In genomic region chr1:21665711-21666571, GRCh38 we compare ENCODE assay signal across 12 cellular contexts. TPM values are rescaled to one million over a fixed set of nuclear protein-coding genes. Genes with fewer than 3 reads are reported as not detected.
DNase-seq lines count a peak whose midpoint lies in the region; ATAC-seq, FAIRE-seq and TF ChIP-seq lines count a peak whose summit lies in the region.
"Had no signal": no experiment of that assay in that cellular context is flagged by ENCODE, and none has a peak within 500 bp of the region (broad histone marks: within the 10 kb centered on the region; RNA-seq: fewer than 3 reads in every experiment).

No MANE protein-coding gene starts in this region.

- peaks cover 23 to 27% of the 10 kb centered on the region in 2 donors for H3K27me3 Mint-ChIP-seq in CD4-positive, alpha-beta memory T cell
- H3K27me3 Mint-ChIP-seq in CD8-positive, alpha-beta memory T cell = peaks cover 48 to 60% of the 10 kb centered on the region in 2 donors

- in situ Hi-C loops in K562 (cut with MboI) = loop anchor here (25.0 kb wide), 1 partner anchor 154 kb away; the partner anchor contains the start of gene ALPL

- H3K36me3 ChIP-seq in HEK293 (ENCODE audit: control insufficient read depth in 2 of 2, insufficient read depth in 1 of 2, low read length in 2 of 2) (no peaks in the 10 kb centered on the region), K562 (ENCODE audit: control insufficient read depth, insufficient read depth, low read length) (peaks cover 8% of the 10 kb centered on the region; the same call in 1 of the 3 replicates)
- H3K36me3 ChIP-seq in CD4-positive, alpha-beta memory T cell (ENCODE audit: insufficient read depth, low read length) = no peaks in the 10 kb centered on the region
- no peaks in the 10 kb centered on the region for H3K36me3 ChIP-seq in CD8-positive, alpha-beta memory T cell (ENCODE audit: insufficient read depth, low read length)
- H3K36me3 ChIP-seq: uterus had no signal

- H3K27ac ChIP-seq in HEK293 (ENCODE audit: extremely low read depth, low read depth, low read length) = no peak overlapping the region
- no peak overlapping the region for H3K27ac ChIP-seq in K562 (ENCODE audit: extremely low read depth, low read depth, low read length)
- H3K27ac ChIP-seq in CD4-positive, alpha-beta memory T cell (ENCODE audit: low read depth, low read length) = no peak overlapping the region
- H3K27ac ChIP-seq in CD8-positive, alpha-beta memory T cell (ENCODE audit: low read depth, low read length) = no peak overlapping the region
- H3K27ac ChIP-seq: epithelial cell of prostate, uterus had no signal

- TF ChIP-seq RAD21 in K562 (CRISPR knock-in tag; conservative IDR thresholded peaks at IDR 0.05 in 1 of 2, IDR thresholded peaks at IDR 0.05 in 1 of 2) = no peak

- no peak overlapping the region for H3K4me2 ChIP-seq in K562 (ENCODE audit: insufficient read depth, low read length)

- peaks cover 9% of the 10 kb centered on the region; the same call in 1 of the 2 replicates for H4K20me1 ChIP-seq in K562 (replicated peaks; ENCODE audit: control insufficient read depth, insufficient read depth, low read length)

- DNase-seq in AG20443 (ENCODE audit: low spot score) (peak; percentile 47), K562 (ENCODE audit: extremely low read depth in 1 of 4, low spot score in 3 of 4) (no peak), left ventricle myocardium superior (peak; percentile 83), DMS114 treated with DMSO at 0.1 percent for 48 hours (lab: John Stamatoyannopoulos, UW; ENCODE audit: unreplicated experiment) (no peak)
- no peak for DNase-seq in CD4-positive, alpha-beta memory T cell
- no peak for DNase-seq in CD8-positive, alpha-beta memory T cell
- DNase-seq: amygdala, NCI-H1048 had no signal

- TF ChIP-seq CTCF in HEK293 (tag by site-specific recombination; IDR thresholded peaks at IDR 0.05) (no peak), K562 (IDR thresholded peaks at IDR 0.05 in 2 of 3, conservative IDR thresholded peaks at IDR 0.05 in 1 of 3; ENCODE audit: insufficient read depth in 2 of 3, low read depth in 1 of 3, low read length in 3 of 3) (no peak)

- no peaks in the 10 kb centered on the region for H3K27me3 ChIP-seq in K562 (ENCODE audit: control insufficient read depth in 2 of 2, insufficient read depth in 2 of 2, low read length in 2 of 2)
- peaks cover 9% of the 10 kb centered on the region for H3K27me3 ChIP-seq in CD4-positive, alpha-beta memory T cell (ENCODE audit: insufficient read depth, low read length)
- peaks cover 37% of the 10 kb centered on the region for H3K27me3 ChIP-seq in CD8-positive, alpha-beta memory T cell (ENCODE audit: insufficient read depth, low read length, poor library complexity, severe bottlenecking)

- H3K4me1 Mint-ChIP-seq in CD4-positive, alpha-beta memory T cell = peaks cover 0 to 13% (median 3%) of the 10 kb centered on the region in 4 donors
- H3K4me1 Mint-ChIP-seq in CD8-positive, alpha-beta memory T cell = peaks cover 3 to 18% (median 6%) of the 10 kb centered on the region in 3 donors

- peaks cover 12% of the 10 kb centered on the region for H3K79me2 ChIP-seq in K562 (ENCODE audit: control insufficient read depth, insufficient read depth, low read length)

- TF ChIP-seq POLR2A in K562 (conservative IDR thresholded peaks at IDR 0.05) (no peak), GM18505 (IDR thresholded peaks at IDR 0.05; ENCODE audit: borderline replicate concordance, extremely low read depth, insufficient read depth, insufficient read length) (no peak)

- 70% methylated on average over 8 of the region's 8 CpGs for WGBS in K562 (ENCODE audit: insufficient coverage, low coverage, missing lambda C conversion rate)

- H3K4me3 Mint-ChIP-seq in CD4-positive, alpha-beta memory T cell = no peak overlapping the region
- H3K4me3 Mint-ChIP-seq in CD8-positive, alpha-beta memory T cell = peak overlapping the region in 1 of 7 donors; percentile 24

- no peaks in the 10 kb centered on the region for H3K9me3 ChIP-seq in HEK293 (ENCODE audit: control insufficient read depth, insufficient read depth, low read depth, low read length)
- no peaks in the 10 kb centered on the region for H3K9me3 ChIP-seq in K562 (replicated peaks; ENCODE audit: control insufficient read depth, insufficient read depth, low read depth, low read length)
- H3K9me3 ChIP-seq in CD4-positive, alpha-beta memory T cell (ENCODE audit: control insufficient read depth in 1 of 2, low read length in 2 of 2) = no peaks in the 10 kb centered on the region
- no peaks in the 10 kb centered on the region for H3K9me3 ChIP-seq in CD8-positive, alpha-beta memory T cell (ENCODE audit: low read length)
- H3K9me3 ChIP-seq: uterus had no signal

- H3K9me1 ChIP-seq in K562 (ENCODE audit: control insufficient read depth, insufficient read depth, low read length) = no peaks in the 10 kb centered on the region

- TF ChIP-seq EP300 in K562 (IDR thresholded peaks at IDR 0.05; ENCODE audit: low read length) = no peak

- H3K4me1 ChIP-seq in HEK293 (ENCODE audit: control insufficient read depth, insufficient read depth, low read length) (no peaks in the 10 kb centered on the region), K562 (replicated peaks in 1 of 2; ENCODE audit: control insufficient read depth in 2 of 2, insufficient read depth in 2 of 2, low read length in 2 of 2) (peaks cover 21 to 46% of the 10 kb centered on the region in 2 experiments)
- H3K4me1 ChIP-seq in CD4-positive, alpha-beta memory T cell (ENCODE audit: insufficient read depth, low read length) = peaks cover 15% of the 10 kb centered on the region
- H3K4me1 ChIP-seq in CD8-positive, alpha-beta memory T cell (ENCODE audit: insufficient read depth, low read length) = peaks cover 20% of the 10 kb centered on the region

- POLR2A ChIA-PET in HEK293 (lab: Yijun Ruan, JAX) (no interaction called here), K562 (lab: Yijun Ruan, JAX) (interaction anchor here (0.6 to 1.0 kb wide), 4 partner anchors 10 to 279 kb away, joined by 3 read pairs; no protein-coding TSS in a partner anchor)
- POLR2A ChIA-PET in CD4-positive, alpha-beta memory T cell (lab: Charles Lee; ENCODE audit: partially characterized antibody) = no interaction called here
- POLR2A ChIA-PET in CD8-positive, alpha-beta memory T cell (lab: Charles Lee) = no interaction called here

- no peak overlapping the region for H3K27ac Mint-ChIP-seq in CD4-positive, alpha-beta memory T cell
- H3K27ac Mint-ChIP-seq in CD8-positive, alpha-beta memory T cell = no peak overlapping the region

- no TSS peak for BruUV-seq in K562 (replicated peaks; lab: Mats Ljungman, UMichigan)

- H3K4me3 ChIP-seq in HEK293 (ENCODE audit: low read depth, low read length) (no peak overlapping the region), K562 (no peak overlapping the region)
- H3K4me3 ChIP-seq in CD4-positive, alpha-beta memory T cell (ENCODE audit: low read length in 2 of 2) = no peak overlapping the region
- H3K4me3 ChIP-seq in CD8-positive, alpha-beta memory T cell (ENCODE audit: low read length) = no peak overlapping the region
- H3K4me3 ChIP-seq: uterus had no signal

- intact Hi-C loops in K562 (cut with micrococcal nuclease) (no loop called here), left ventricle myocardium superior (cut with micrococcal nuclease) (no loop called here)
- intact Hi-C loops in CD4-positive, alpha-beta memory T cell (cut with micrococcal nuclease) = no loop called here

- H3K9ac ChIP-seq in K562 (ENCODE audit: insufficient read depth in 1 of 2, low read depth in 2 of 2, low read length in 2 of 2) = peak overlapping the region in 1 of 2 experiments; percentile 41; a peak in 1 of 4 replicates

- H3K9me3 Mint-ChIP-seq in CD4-positive, alpha-beta memory T cell = no peaks in the 10 kb centered on the region
- H3K9me3 Mint-ChIP-seq in CD8-positive, alpha-beta memory T cell = no peaks in the 10 kb centered on the region

- CTCF ChIA-PET in HEK293 (lab: Yijun Ruan, JAX) (interaction anchor here (0.6 kb wide), 1 partner anchor 298 kb away, joined by 3 read pairs; no protein-coding TSS in a partner anchor), K562 (lab: Yijun Ruan, JAX; ENCODE audit: low intra/inter-chr PET ratio) (no interaction called here)
- CTCF ChIA-PET in CD4-positive, alpha-beta memory T cell (lab: Charles Lee; ENCODE audit: partially characterized antibody) = no interaction called here
- CTCF ChIA-PET in CD8-positive, alpha-beta memory T cell (lab: Charles Lee) = no interaction called here

- no peak for FAIRE-seq in K562 (lab: Jason Lieb, UNC)

- no peaks in the 10 kb centered on the region for H3K36me3 Mint-ChIP-seq in CD4-positive, alpha-beta memory T cell
- no peaks in the 10 kb centered on the region for H3K36me3 Mint-ChIP-seq in CD8-positive, alpha-beta memory T cell

- H2AFZ ChIP-seq in K562 (ENCODE audit: low read depth, low read length) = no peak overlapping the region

- ATAC-seq in K562 = no peak
- peak; percentile 88 for ATAC-seq in left ventricle myocardium superior
- no peak for ATAC-seq in GM18505 (IDR thresholded peaks at IDR 0.05; ENCODE audit: unreplicated experiment)

TF ChIP-seq in HEK293, 187 proteins besides CTCF, POLR2A, EP300 and RAD21 (continues in another document):
- TF ChIP-seq ZNF223 (tag by site-specific recombination; IDR thresholded peaks at IDR 0.05) = no peak
- peak; percentile 34; the same call in 1 of the 2 replicates for TF ChIP-seq ZBTB20 (tag by site-specific recombination; IDR thresholded peaks at IDR 0.05)

TF ChIP-seq in K562, 482 proteins besides CTCF, POLR2A, EP300 and RAD21 (continues in another document):
- TF ChIP-seq POLR2AphosphoS2 (IDR thresholded peaks at IDR 0.05; ENCODE audit: low read length) = no peak

RNA-seq across cellular contexts. Expression of gene RAP1GAP, which starts 3.2 kb away (rescaled TPM):
- 41.9 and 97.0 TPM in 2 replicates for total RNA-seq in K562 (2011; cell fraction: chromatin; rRNA removed; ENCODE audit: low replicate concordance)
- total RNA-seq in K562 (2011; cell fraction: nucleolus; rRNA removed) = 41.8 and 44.9 TPM in 2 replicates
- 34.0 and 35.7 TPM in 2 replicates for total RNA-seq in K562 (2011; cell fraction: nucleoplasm; rRNA removed)
- total RNA-seq in K562 (2014; rRNA removed) = 19.2 and 28.0 TPM in 2 replicates
- total RNA-seq in K562 (2014; rRNA removed; fragmentation: Illumina TruSeq; extraction: Trizol) = 7.0 and 7.3 TPM in 2 replicates
- 9.5 and 9.7 TPM in 2 replicates for total RNA-seq in K562 (2015; rRNA removed; fragmentation: Illumina TruSeq; extraction: Trizol)
- 30.2 and 31.0 TPM in 2 replicates for total RNA-seq in K562 (2021)
- polyA plus RNA-seq in K562 (2011; rRNA removed) = 30.2 and 36.0 TPM in 2 replicates
- polyA plus RNA-seq in K562 (2011; cell fraction: cytosol; rRNA removed) = 27.3 and 36.3 TPM in 2 replicates
- polyA plus RNA-seq in K562 (2011; cell fraction: nucleus; rRNA removed) = 68.0 and 110 TPM in 2 replicates
- polyA plus RNA-seq in K562 (2012) = 23.3 and 41.5 TPM in 2 replicates
- 23.5 and 26.5 TPM in 2 replicates for polyA plus RNA-seq in K562 (2014; fragmentation: Illumina TruSeq; extraction: Trizol)
- polyA plus RNA-seq in K562 (2014; fragmentation: Nextera tagmentation; extraction: Ambion mirVana) = under 1 TPM; 0.29 to 0.51 TPM
- polyA plus RNA-seq in K562 (2014; rRNA removed) = 21.7 and 22.3 TPM in 2 replicates
- 25.4 and 27.5 TPM in 2 replicates for polyA minus RNA-seq in K562 (2011; rRNA and poly(A)+ RNA removed)
- 22.4 and 26.1 TPM in 2 replicates for polyA minus RNA-seq in K562 (2011; cell fraction: cytosol; rRNA and poly(A)+ RNA removed)
- polyA minus RNA-seq in K562 (2011; cell fraction: nucleus; rRNA and poly(A)+ RNA removed) = 26.9 and 27.0 TPM in 2 replicates
- total RNA-seq in left ventricle myocardium superior = 3.4 TPM
- under 1 TPM; 0.23 to 0.72 TPM for total RNA-seq in CD4-positive, alpha-beta memory T cell
- polyA plus RNA-seq in CD4-positive, alpha-beta memory T cell = not detected
- total RNA-seq in CD8-positive, alpha-beta memory T cell = under 1 TPM; 0.44 to 0.50 TPM
- not detected for polyA plus RNA-seq in CD8-positive, alpha-beta memory T cell

Comparison
In these comparisons a context has a peak if more than half of its experiments do, and no peak if none do; other contexts are left out.
1. DNase-seq: peak in AG20443 (single experiment) and left ventricle myocardium superior (single experiment); none in K562 (0 of 4), CD4-positive, alpha-beta memory T cell (0 of 5), CD8-positive, alpha-beta memory T cell (0 of 5) and DMS114 treated with DMSO at 0.1 percent for 48 hours (single experiment).